ENCODE assay signal across 1 cellular context in genomic region chr6:79841577-79842381, GRCh38.
TF ChIP-seq lines count a peak whose summit lies in the region.

No MANE protein-coding gene starts in this region.

TF ChIP-seq in SK-N-SH, 30 proteins besides CTCF, POLR2A, EP300 and RAD21 (continued from another document):
- peak; percentile 93 for TF ChIP-seq REST (IDR thresholded peaks at IDR 0.05; ENCODE audit: low read depth, low read length)
